ENCODE assay signal across 8 cellular contexts in genomic region chr22:31347251-31348008, GRCh38. TPM values are rescaled to one million over a fixed set of nuclear protein-coding genes. Genes with fewer than 3 reads are reported as not detected.
DNase-seq lines count a peak whose midpoint lies in the region; ATAC-seq and TF ChIP-seq lines count a peak whose summit lies in the region.

No MANE protein-coding gene starts in this region.

- no peaks in the 10 kb centered on the region for H3K36me3 ChIP-seq in GM23338 (ENCODE audit: insufficient read depth)
- H3K36me3 ChIP-seq in duodenal mucosa (ENCODE audit: control insufficient read depth in 1 of 2, insufficient read depth in 2 of 2, low read length in 2 of 2): peaks cover 0 to 6% of the 10 kb centered on the region in 2 donors
- H3K36me3 ChIP-seq in right lobe of liver: no peaks in the 10 kb centered on the region

- no peaks in the 10 kb centered on the region for H3K9me2 ChIP-seq in GM23338 (ENCODE audit: insufficient read depth)

- peaks cover 15% of the 10 kb centered on the region for H3K4me1 ChIP-seq in GM23338 (ENCODE audit: insufficient read depth)
- H3K4me1 ChIP-seq in duodenal mucosa (ENCODE audit: control insufficient read depth in 1 of 2, insufficient read depth in 2 of 2, low read length in 2 of 2): peaks cover 26 to 42% of the 10 kb centered on the region in 2 donors
- H3K4me1 ChIP-seq in right lobe of liver: peaks cover 0 to 27% (median 3%) of the 10 kb centered on the region in 4 donors

- peaks cover 32% of the 10 kb centered on the region for H3K4me1 Mint-ChIP-seq in GM23338

- H3K4me3 ChIP-seq in GM23338 (peak overlapping the region; percentile 95), duodenal mucosa (ENCODE audit: low read depth in 1 of 2, low read length in 2 of 2) (peak overlapping the region; percentile 77 to 79), right lobe of liver (peak overlapping the region; percentile 58 to 69 (median 65))

- no peak for TF ChIP-seq POLR2A in right lobe of liver (IDR thresholded peaks at IDR 0.05)

- peak overlapping the region; percentile 83; the same call in 1 of the 2 replicates for H2AFZ ChIP-seq in GM23338

- H3K27ac Mint-ChIP-seq in GM23338: peak overlapping the region; percentile 95

- peak overlapping the region; percentile 66 to 79 for H3K9ac ChIP-seq in duodenal mucosa (ENCODE audit: low read depth in 1 of 2, low read length in 2 of 2)

- H3K9me3 Mint-ChIP-seq in GM23338: no peaks in the 10 kb centered on the region; the same call in 2 of the 3 replicates

- ATAC-seq in GM23338 (peak; percentile 20), right lobe of liver (peak; percentile 44 to 56 (median 50)), GM21786 (IDR thresholded peaks at IDR 0.05; ENCODE audit: unreplicated experiment) (no peak)

- TF ChIP-seq CTCF in GM23338 (conservative IDR thresholded peaks at IDR 0.05; ENCODE audit: low read depth in 2 of 2): no peak
- no peak for TF ChIP-seq CTCF in right lobe of liver (IDR thresholded peaks at IDR 0.05)

- intact Hi-C loops in right lobe of liver (cut with DNase I): loop anchor here in 1 of 2 donors (10.0 kb wide), 1 partner anchor 57 kb away; no protein-coding TSS in a partner anchor

- H3K4me2 ChIP-seq in GM23338: peak overlapping the region; percentile 98

- peaks cover 25% of the 10 kb centered on the region for H3K79me2 ChIP-seq in GM23338 (replicated peaks; ENCODE audit: insufficient read depth)

- H3K27me3 Mint-ChIP-seq in GM23338 (ENCODE audit: insufficient read depth, low read depth, poor library complexity): peaks cover 24% of the 10 kb centered on the region

- WGBS in right lobe of liver (ENCODE audit: insufficient coverage, low coverage, low lambda C conversion rate, missing lambda C conversion rate): 0% methylated on average over 4 of the region's 50 CpGs

- no peaks in the 10 kb centered on the region for H4K20me1 ChIP-seq in GM23338 (replicated peaks; ENCODE audit: insufficient read depth)

- H3K27ac ChIP-seq in GM23338 (ENCODE audit: low read depth): peak overlapping the region; percentile 99
- H3K27ac ChIP-seq in duodenal mucosa (ENCODE audit: low read depth, low read length): peak overlapping the region; percentile 75
- peak overlapping the region; percentile 70 to 80 (median 77) for H3K27ac ChIP-seq in right lobe of liver

- peaks cover 18% of the 10 kb centered on the region for H3F3A ChIP-seq in GM23338 (replicated peaks; ENCODE audit: low read depth)

- H3K4me3 Mint-ChIP-seq in GM23338: peak overlapping the region; percentile 88

- H3K27me3 ChIP-seq in GM23338 (ENCODE audit: insufficient read depth) (no peaks in the 10 kb centered on the region), duodenal mucosa (ENCODE audit: control insufficient read depth in 1 of 2, insufficient read depth in 2 of 2, low read length in 2 of 2) (no peaks in the 10 kb centered on the region), right lobe of liver (no peaks in the 10 kb centered on the region)

- H3K9me3 ChIP-seq in duodenal mucosa (ENCODE audit: control insufficient read depth in 1 of 2, low read length in 2 of 2): no peaks in the 10 kb centered on the region
- no peaks in the 10 kb centered on the region for H3K9me3 ChIP-seq in right lobe of liver

- DNase-seq in AG20443 (ENCODE audit: low spot score) (peak; percentile 82), GM23338 (ENCODE audit: low spot score) (peak; percentile 87), NCI-H526 (lab: John Stamatoyannopoulos, UW) (peak; percentile 76 to 92), right lobe of liver (peak; percentile 69 to 74 (median 69))
- peak; percentile 44 to 48 for DNase-seq in activated CD4-positive, alpha-beta T cell treated with anti-CD3 and anti-CD28 coated beads, Interleukin-2, amount 50 U/mL, for 4 hours
- DNase-seq in stimulated activated CD4-positive, alpha-beta T cell treated with anti-CD3 and anti-CD28 coated beads, Interleukin-4, amount 100 ng/mL, for 24 hours: peak; percentile 71

- H3K36me3 Mint-ChIP-seq in GM23338 (ENCODE audit: low read depth): peaks cover 31% of the 10 kb centered on the region

TF ChIP-seq in GM23338, 12 proteins besides CTCF, POLR2A, EP300 and RAD21:
- TF ChIP-seq POLR2AphosphoS5 (IDR thresholded peaks at IDR 0.05; ENCODE audit: low read depth) (peak; percentile 50; the same call in 1 of the 2 replicates), ZNF331 (CRISPR knock-in tag; IDR thresholded peaks at IDR 0.05; ENCODE audit: low read depth) (no peak)

RNA-seq across cellular contexts. Expression of gene PATZ1, which starts 1.3 kb away (rescaled TPM):
- 51.5 and 56.8 TPM in 2 replicates for total RNA-seq in GM23338 (2014; rRNA removed; shearing (Covaris generic))
- 22.0 and 23.2 TPM in 2 replicates for polyA plus RNA-seq in GM23338 (2016; fragmentation: Nextera tagmentation; extraction: Ambion mirVana)
- 10 to 100 TPM in 4 of 6 experiments, 1 to 10 TPM in 2; 7.4 to 18.8 (median 11.5) TPM for total RNA-seq in right lobe of liver

RNA-seq across cellular contexts. Expression of gene DRG1, which starts 52.0 kb away (rescaled TPM):
- total RNA-seq in GM23338 (2014; rRNA removed; shearing (Covaris generic)): 63.9 and 69.7 TPM in 2 replicates
- polyA plus RNA-seq in GM23338 (2016; fragmentation: Nextera tagmentation; extraction: Ambion mirVana): 78.1 and 87.6 TPM in 2 replicates
- total RNA-seq in right lobe of liver: 10 to 100 TPM; 24.2 to 34.7 (median 26.5) TPM

RNA-seq across cellular contexts. Expression of gene PIK3IP1, which starts 55.1 kb away (rescaled TPM):
- 1.6 and 2.2 TPM in 2 replicates for total RNA-seq in GM23338 (2014; rRNA removed; shearing (Covaris generic))
- 1.1 and 1.5 TPM in 2 replicates for polyA plus RNA-seq in GM23338 (2016; fragmentation: Nextera tagmentation; extraction: Ambion mirVana)
- total RNA-seq in right lobe of liver: 1 to 10 TPM; 1.3 to 6.6 (median 5.6) TPM
